In genomic region chr6:44096615-44097014, GRCh38 we compare ENCODE assay signal across 8 cellular contexts. TPM values are rescaled to one million over a fixed set of nuclear protein-coding genes. Genes with fewer than 3 reads are reported as not detected.
DNase-seq lines count a peak whose midpoint lies in the region; ATAC-seq, FAIRE-seq and TF ChIP-seq lines count a peak whose summit lies in the region.

No MANE protein-coding gene starts in this region.

- intact Hi-C loops in posterior cingulate gyrus (cut with DNase I): loop anchor here (1.0 to 5.0 kb wide), 2 partner anchors 56 to 141 kb away; no protein-coding TSS in a partner anchor

- ATAC-seq in gastroesophageal sphincter: peak; percentile 82

- no peak for TF ChIP-seq EP300 in gastroesophageal sphincter (IDR thresholded peaks at IDR 0.05)

- no peaks in the 10 kb centered on the region for H3K27me3 ChIP-seq in gastroesophageal sphincter

- peak; percentile 75 for DNase-seq in A172 (ENCODE audit: low spot score)
- peak; percentile 69 for DNase-seq in GM12892 (ENCODE audit: insufficient read length)
- peak; percentile 60 for DNase-seq in SK-N-DZ (ENCODE audit: low spot score)
- DNase-seq in activated gamma-delta T cell treated with anti-CD3 and anti-CD28 coated beads, Interleukin-2, amount 50 U/mL, for 16 hours (ENCODE audit: low read depth): peak; percentile 58
- peak; percentile 63 to 96 (median 78) for DNase-seq in posterior cingulate gyrus
- DNase-seq in ureter (ENCODE audit: low spot score): peak; percentile 82

- peak; percentile 75 for TF ChIP-seq CTCF in LNCAP (IDR thresholded peaks at IDR 0.05)
- peak in 3 of 4 experiments; percentile 80 to 86 (median 85) for TF ChIP-seq CTCF in gastroesophageal sphincter (IDR thresholded peaks at IDR 0.05)

- H3K9me3 ChIP-seq in gastroesophageal sphincter: no peaks in the 10 kb centered on the region

- no peaks in the 10 kb centered on the region for H3K4me1 ChIP-seq in gastroesophageal sphincter

- no peak overlapping the region for H3K4me3 ChIP-seq in gastroesophageal sphincter

- WGBS in gastroesophageal sphincter (ENCODE audit: low coverage in 1 of 2), 2 donors: 0 to 20% methylated on average over 1 of the region's 3 CpGs

- peaks cover 0 to 24% of the 10 kb centered on the region in 2 donors for H3K36me3 ChIP-seq in gastroesophageal sphincter

- peak; percentile 70 for FAIRE-seq in GM12892 (lab: Jason Lieb, UNC)

- TF ChIP-seq POLR2A in GM12892 (IDR thresholded peaks at IDR 0.05; ENCODE audit: low read depth, low read length) (no peak), gastroesophageal sphincter (IDR thresholded peaks at IDR 0.05) (no peak)

- H3K27ac ChIP-seq in gastroesophageal sphincter: no peak overlapping the region

RNA-seq across cellular contexts. Expression of gene MRPL14, which starts 30.6 kb away (rescaled TPM):
- total RNA-seq in A172 (2014; rRNA removed; shearing (Covaris generic)): 136 and 149 TPM in 2 replicates
- 87.0 TPM for polyA plus RNA-seq in GM12892 (2012; ENCODE audit: missing spikeins)
- 148 and 163 TPM in 2 replicates for polyA plus RNA-seq in SK-N-DZ (2014; cell fraction: cytosol; rRNA removed)
- polyA plus RNA-seq in SK-N-DZ (2014; cell fraction: nucleus; rRNA removed): 62.7 and 112 TPM in 2 replicates
- total RNA-seq in gastroesophageal sphincter (10 to 100 TPM; 31.6 to 40.5 (median 35.8) TPM), ureter (30.4 TPM)

RNA-seq across cellular contexts. Expression of gene TMEM63B, which starts 30.7 kb away (rescaled TPM):
- total RNA-seq in A172 (2014; rRNA removed; shearing (Covaris generic)): 43.1 and 47.9 TPM in 2 replicates
- 8.7 TPM for polyA plus RNA-seq in GM12892 (2012; ENCODE audit: missing spikeins)
- polyA plus RNA-seq in SK-N-DZ (2014; cell fraction: cytosol; rRNA removed): 19.2 and 19.9 TPM in 2 replicates
- polyA plus RNA-seq in SK-N-DZ (2014; cell fraction: nucleus; rRNA removed): 29.5 and 38.4 TPM in 2 replicates
- total RNA-seq in gastroesophageal sphincter: 10 to 100 TPM; 11.3 to 32.0 (median 23.9) TPM
- total RNA-seq in ureter: 32.7 TPM
